ENCODE assay signal across 11 cellular contexts in genomic region chr2:106138904-106139574, GRCh38. TPM values are rescaled to one million over a fixed set of nuclear protein-coding genes. Genes with fewer than 3 reads are reported as not detected.
DNase-seq lines count a peak whose midpoint lies in the region; ATAC-seq, FAIRE-seq and TF ChIP-seq lines count a peak whose summit lies in the region.
"Had no signal": no experiment of that assay in that cellular context is flagged by ENCODE, and none has a peak within 500 bp of the region (broad histone marks: within the 10 kb centered on the region; RNA-seq: fewer than 3 reads in every experiment).

No MANE protein-coding gene starts in this region.

- peak overlapping the region; percentile 90 for H3K27ac Mint-ChIP-seq in activated CD4-positive, alpha-beta memory T cell treated with anti-CD3 and anti-CD28 coated beads, Interleukin-2, amount 10 ng/mL, durations not matched to agents 7 days and 5 days

- no peaks in the 10 kb centered on the region for H4K20me1 ChIP-seq in HepG2 (ENCODE audit: insufficient read depth, low read length)

- H3K4me3 ChIP-seq in HepG2 (replicated peaks in 1 of 3; ENCODE audit: insufficient read depth in 1 of 3, low read depth in 2 of 3, low read length in 3 of 3): no peak overlapping the region
- no peak overlapping the region for H3K4me3 ChIP-seq in small intestine (ENCODE audit: low read depth in 1 of 2, low read length in 2 of 2)
- H3K4me3 ChIP-seq: suprapubic skin had no signal

- POLR2A ChIA-PET in activated CD4-positive, alpha-beta memory T cell treated with anti-CD3 and anti-CD28 coated beads, Interleukin-2, amount 10 ng/mL, durations not matched to agents 7 days and 5 days (lab: Charles Lee): interaction anchor here (0.6 to 5.7 kb wide), 10 partner anchors 9 to 131 kb away, joined by 3 to 120 read pairs (median 3); partner anchors contain the start of gene UXS1
- POLR2A ChIA-PET in HepG2 (lab: Yijun Ruan, JAX): no interaction called here

- DNase-seq in activated CD4-positive, alpha-beta memory T cell treated with anti-CD3 and anti-CD28 coated beads, Interleukin-2, amount 10 ng/mL, durations not matched to agents 7 days and 5 days: no peak
- DNase-seq in HepG2 (ENCODE audit: low spot score): no peak
- peak; percentile 41 for DNase-seq in small intestine
- DNase-seq in NCI-H510A treated with DMSO at 0.1 percent for 48 hours (lab: John Stamatoyannopoulos, UW): no peak
- no peak for DNase-seq in NCI-H2171 treated with DMSO at 0.1 percent for 48 hours (lab: John Stamatoyannopoulos, UW)
- DNase-seq in SW 1271 (lab: John Stamatoyannopoulos, UW): no peak
- no peak for DNase-seq in stimulated activated CD4-positive, alpha-beta T cell treated with anti-CD3 and anti-CD28 coated beads, Interleukin-4, amount 100 ng/mL, for 1 hour
- DNase-seq: central memory CD4-positive, alpha-beta T cell; NCI-H2107 had no signal

- no peak overlapping the region for H3K9ac ChIP-seq in HepG2 (ENCODE audit: insufficient read depth, low read depth, low read length)

- peak overlapping the region; percentile 24; the same call in 1 of the 2 replicates for H3K4me2 ChIP-seq in HepG2 (ENCODE audit: low read depth, low read length)

- in situ Hi-C loops in HepG2 (cut with HindIII; ENCODE audit: extremely low pct_ligation_motif_present, low pct_unique_long_range_greater_than_20kb): no loop called here

- peaks cover 55% of the 10 kb centered on the region for H3K4me1 Mint-ChIP-seq in activated CD4-positive, alpha-beta memory T cell treated with anti-CD3 and anti-CD28 coated beads, Interleukin-2, amount 10 ng/mL, durations not matched to agents 7 days and 5 days

- peak overlapping the region; percentile 69 for H3K4me3 Mint-ChIP-seq in activated CD4-positive, alpha-beta memory T cell treated with anti-CD3 and anti-CD28 coated beads, Interleukin-2, amount 10 ng/mL, durations not matched to agents 7 days and 5 days

- H3K27me3 Mint-ChIP-seq in activated CD4-positive, alpha-beta memory T cell treated with anti-CD3 and anti-CD28 coated beads, Interleukin-2, amount 10 ng/mL, durations not matched to agents 7 days and 5 days: no peaks in the 10 kb centered on the region

- BruUV-seq in HepG2 (replicated peaks; lab: Mats Ljungman, UMichigan): no TSS peak

- TF ChIP-seq CTCF in HepG2 (CRISPR knock-in tag; IDR thresholded peaks at IDR 0.05): no peak

- ATAC-seq in GM18502 (IDR thresholded peaks at IDR 0.05; ENCODE audit: poor library complexity, unreplicated experiment) (peak; percentile 23), HepG2 (peak; percentile 85)

- no peaks in the 10 kb centered on the region for H3K9me3 Mint-ChIP-seq in activated CD4-positive, alpha-beta memory T cell treated with anti-CD3 and anti-CD28 coated beads, Interleukin-2, amount 10 ng/mL, durations not matched to agents 7 days and 5 days

- WGBS in HepG2 (ENCODE audit: low lambda C conversion rate): 70% methylated on average over 8 of the region's 9 CpGs
- WGBS in small intestine, 3 donors: 36 to 48% (median 45%) methylated on average over 9 of the region's 9 CpGs

- H3K36me3 Mint-ChIP-seq in activated CD4-positive, alpha-beta memory T cell treated with anti-CD3 and anti-CD28 coated beads, Interleukin-2, amount 10 ng/mL, durations not matched to agents 7 days and 5 days (ENCODE audit: low read depth): peaks cover 53% of the 10 kb centered on the region

- H3K27ac ChIP-seq in HepG2 (ENCODE audit: extremely low read length, insufficient read depth, low read length): peak overlapping the region; percentile 37
- peak overlapping the region; percentile 19 to 48 for H3K27ac ChIP-seq in small intestine (ENCODE audit: low read depth in 1 of 2, low read length in 1 of 2)
- H3K27ac ChIP-seq: suprapubic skin had no signal

- TF ChIP-seq RAD21 in HepG2 (CRISPR knock-in tag; IDR thresholded peaks at IDR 0.05): no peak

- H3K9me3 ChIP-seq in HepG2 (ENCODE audit: low read length): no peaks in the 10 kb centered on the region
- no peaks in the 10 kb centered on the region for H3K9me3 ChIP-seq in small intestine (ENCODE audit: control insufficient read depth, low read depth)
- H3K9me3 ChIP-seq: suprapubic skin had no signal

- no peak for TF ChIP-seq POLR2A in HepG2 (IDR thresholded peaks at IDR 0.05; ENCODE audit: insufficient read depth in 1 of 2, low read depth in 2 of 2, low read length in 2 of 2)

- H2AFZ ChIP-seq in HepG2 (ENCODE audit: low read length): no peak overlapping the region

- TF ChIP-seq EP300 in HepG2 (IDR thresholded peaks at IDR 0.05; ENCODE audit: low read depth in 2 of 2, low read length in 2 of 2) (no peak), HepG2 (CRISPR knock-in tag; IDR thresholded peaks at IDR 0.05; ENCODE audit: borderline replicate concordance) (no peak)

- H3K27me3 ChIP-seq in HepG2 (ENCODE audit: control insufficient read depth in 1 of 2, insufficient read depth in 2 of 2, low read length in 2 of 2) (no peaks in the 10 kb centered on the region), small intestine (ENCODE audit: control insufficient read depth in 2 of 2, insufficient read depth in 2 of 2, low read length in 2 of 2) (no peaks in the 10 kb centered on the region)
- H3K27me3 ChIP-seq: suprapubic skin had no signal

- peaks cover 8% of the 10 kb centered on the region for H3K79me2 ChIP-seq in HepG2 (ENCODE audit: insufficient read depth, low read length)

- FAIRE-seq in HepG2 (lab: Jason Lieb, UNC) (no peak), small intestine (lab: Jason Lieb, UNC) (no peak)

- H3K4me1 ChIP-seq in HepG2 (ENCODE audit: insufficient read depth, low read length) (peaks cover 25% of the 10 kb centered on the region), small intestine (ENCODE audit: control insufficient read depth in 2 of 2, insufficient read depth in 1 of 2, low read depth in 1 of 2, low read length in 1 of 2) (peaks cover 0 to 3% of the 10 kb centered on the region in 2 donors)
- H3K4me1 ChIP-seq: suprapubic skin had no signal

- CTCF ChIA-PET in activated CD4-positive, alpha-beta memory T cell treated with anti-CD3 and anti-CD28 coated beads, Interleukin-2, amount 10 ng/mL, durations not matched to agents 7 days and 5 days (lab: Charles Lee): interaction anchor here (0.9 to 4.7 kb wide), 3 partner anchors 9 to 54 kb away, joined by 3 to 30 read pairs (median 12); no protein-coding TSS in a partner anchor
- CTCF ChIA-PET in HepG2 (lab: Yijun Ruan, JAX; ENCODE audit: low intra/inter-chr PET ratio, low total read pairs): no interaction called here

- intact Hi-C loops in HepG2 (cut with micrococcal nuclease; ENCODE audit: unreplicated experiment): no loop called here

- H3K36me3 ChIP-seq in HepG2 (replicated peaks in 1 of 2; ENCODE audit: control insufficient read depth in 1 of 2, insufficient read depth in 2 of 2, low read length in 2 of 2): peaks cover 9 to 23% of the 10 kb centered on the region in 2 experiments; a peak in 4 of 5 replicates
- H3K36me3 ChIP-seq in small intestine (ENCODE audit: control insufficient read depth in 2 of 2, insufficient read depth in 2 of 2, low read length in 2 of 2): no peaks in the 10 kb centered on the region
- H3K36me3 ChIP-seq: suprapubic skin had no signal

TF ChIP-seq in HepG2, 621 proteins besides CTCF, POLR2A, EP300 and RAD21 (continues in another document):
- TF ChIP-seq ZNF607 (CRISPR knock-in tag; IDR thresholded peaks at IDR 0.05; ENCODE audit: borderline replicate concordance): 0 out of 2 replicates have a peak, but pooled peaks have one; percentile 0
- TF ChIP-seq ZNF10 (CRISPR knock-in tag; IDR thresholded peaks at IDR 0.05; ENCODE audit: borderline replicate concordance, low read depth): no peak
- TF ChIP-seq ISL2 (CRISPR knock-in tag; IDR thresholded peaks at IDR 0.05): no peak
- TF ChIP-seq ZNF782 (CRISPR knock-in tag; IDR thresholded peaks at IDR 0.05; ENCODE audit: borderline replicate concordance): no peak

RNA-seq across cellular contexts. Expression of gene UXS1, which starts 55.1 kb away (rescaled TPM):
- 10 to 100 TPM; 74.4 to 74.6 TPM for total RNA-seq in activated CD4-positive, alpha-beta memory T cell treated with anti-CD3 and anti-CD28 coated beads, Interleukin-2, amount 10 ng/mL, durations not matched to agents 7 days and 5 days
- total RNA-seq in HepG2 (2016; rRNA removed; fragmentation: Illumina TruSeq; extraction: Trizol): 35.4 and 53.3 TPM in 2 replicates
- total RNA-seq in HepG2 (2016; cell fraction: cytosol; rRNA removed; fragmentation: Illumina TruSeq; extraction: Trizol; ENCODE audit: low read depth): 213 and 242 TPM in 2 replicates
- 35.4 and 55.0 TPM in 2 replicates for total RNA-seq in HepG2 (2016; cell fraction: insoluble cytoplasmic fraction; rRNA removed; fragmentation: Illumina TruSeq; extraction: Trizol)
- 82.8 and 94.5 TPM in 2 replicates for total RNA-seq in HepG2 (2016; cell fraction: membrane; rRNA removed; fragmentation: Illumina TruSeq; extraction: Trizol)
- 81.3 and 87.6 TPM in 2 replicates for total RNA-seq in HepG2 (2016; cell fraction: nucleus; rRNA removed; fragmentation: Illumina TruSeq; extraction: Trizol)
- polyA plus RNA-seq in HepG2 (2011; rRNA removed) (110 and 117 TPM in 2 replicates), small intestine (10 to 100 TPM in 1 of 3 donors, 1 to 10 TPM in 2; 5.1 to 16.3 (median 5.6) TPM)
- 84.0 and 87.5 TPM in 2 replicates for polyA plus RNA-seq in HepG2 (2011; cell fraction: cytosol; rRNA removed)
- polyA plus RNA-seq in HepG2 (2011; cell fraction: nucleus; rRNA removed): 63.2 and 66.8 TPM in 2 replicates
- polyA plus RNA-seq in HepG2 (2012): 66.7 and 76.7 TPM in 2 replicates
- 24.5 and 28.9 TPM in 2 replicates for polyA plus RNA-seq in HepG2 (2016; cell fraction: cytosol; fragmentation: Illumina TruSeq; extraction: Trizol; ENCODE audit: low read depth)
- 51.5 and 54.9 TPM in 2 replicates for polyA plus RNA-seq in HepG2 (2016; cell fraction: insoluble cytoplasmic fraction; fragmentation: Illumina TruSeq; extraction: Trizol; ENCODE audit: low read depth)
- polyA plus RNA-seq in HepG2 (2016; cell fraction: membrane; fragmentation: Illumina TruSeq; extraction: Trizol; ENCODE audit: low read depth): 39.9 TPM in 2 replicates
- 128 and 133 TPM in 2 replicates for polyA plus RNA-seq in HepG2 (2016; cell fraction: nucleus; fragmentation: Illumina TruSeq; extraction: Trizol; ENCODE audit: insufficient read depth, low read depth)
- polyA minus RNA-seq in HepG2 (2011; rRNA and poly(A)+ RNA removed; ENCODE audit: low replicate concordance): 33.9 and 171 TPM in 2 replicates
- polyA minus RNA-seq in HepG2 (2011; cell fraction: cytosol; rRNA and poly(A)+ RNA removed): 65.9 and 83.0 TPM in 2 replicates
- polyA minus RNA-seq in HepG2 (2011; cell fraction: nucleus; rRNA and poly(A)+ RNA removed): 109 TPM in 2 replicates
